ENCODE assay signal across 25 cellular contexts in genomic region chr3:21717272-21717671, GRCh38. TPM values are rescaled to one million over a fixed set of nuclear protein-coding genes. Genes with fewer than 3 reads are reported as not detected.
DNase-seq lines count a peak whose midpoint lies in the region; ATAC-seq, FAIRE-seq and TF ChIP-seq lines count a peak whose summit lies in the region.
"Had no signal": no experiment of that assay in that cellular context is flagged by ENCODE, and none has a peak within 500 bp of the region (broad histone marks: within the 10 kb centered on the region; RNA-seq: fewer than 3 reads in every experiment).

No MANE protein-coding gene starts in this region.

- peaks cover 4% of the 10 kb centered on the region; the same call in 1 of the 2 replicates for H3K79me2 ChIP-seq in GM23248 (ENCODE audit: insufficient read depth)

- no peak overlapping the region for H3K23ac ChIP-seq in mesenchymal stem cell (ENCODE audit: low read length in 2 of 2)

- no peak overlapping the region for H2BK5ac ChIP-seq in mesenchymal stem cell (ENCODE audit: low read depth, low read length, poor library complexity, severe bottlenecking)

- H3K4me3 ChIP-seq in GM23248 (no peak overlapping the region), RWPE2 (ENCODE audit: severe bottlenecking) (no peak overlapping the region), coronary artery (no peak overlapping the region), mesenchymal stem cell (ENCODE audit: insufficient read depth in 1 of 2, low read depth in 1 of 2, low read length in 2 of 2) (no peak overlapping the region)
- H3K4me3 ChIP-seq: BLaER1 treated with 17β-estradiol and CSF1 and Interleukin-3, amounts not matched to agents 10 nM and 100 nM; GM23338; K562 had no signal

- H3K9me2 ChIP-seq in GM23248 (ENCODE audit: insufficient read depth) = no peaks in the 10 kb centered on the region

- no peak overlapping the region for H2BK12ac ChIP-seq in mesenchymal stem cell (ENCODE audit: low read length in 2 of 2)

- H3K18ac ChIP-seq in mesenchymal stem cell (ENCODE audit: low read depth in 1 of 2, low read length in 2 of 2) = no peak overlapping the region

- H3K27ac ChIP-seq in GM23248 = peak overlapping the region; percentile 75
- peak overlapping the region; percentile 57 for H3K27ac ChIP-seq in RWPE2 (ENCODE audit: poor library complexity, severe bottlenecking)
- H3K27ac ChIP-seq in coronary artery = peak overlapping the region; percentile 64 to 81
- no peak overlapping the region for H3K27ac ChIP-seq in mesenchymal stem cell (ENCODE audit: low read length, poor library complexity, severe bottlenecking)
- H3K27ac ChIP-seq: BLaER1 treated with 17β-estradiol and CSF1 and Interleukin-3, amounts not matched to agents 10 nM and 100 nM had no signal

- H3K36me3 ChIP-seq in GM23248 (ENCODE audit: low read depth) (no peaks in the 10 kb centered on the region), RWPE2 (ENCODE audit: low read depth) (no peaks in the 10 kb centered on the region), mesenchymal stem cell (ENCODE audit: control insufficient read depth in 1 of 2, insufficient read depth in 2 of 2, low read depth in 1 of 2, low read length in 2 of 2) (peaks cover 0 to 7% of the 10 kb centered on the region in 2 experiments)

- no peak overlapping the region for H2AFZ ChIP-seq in GM23248
- no peak overlapping the region for H2AFZ ChIP-seq in mesenchymal stem cell (ENCODE audit: low read depth, low read length)
- H2AFZ ChIP-seq: GM23338 had no signal

- peak overlapping the region; percentile 65 for H2AK5ac ChIP-seq in mesenchymal stem cell (ENCODE audit: low read length, severe bottlenecking)

- no peaks in the 10 kb centered on the region for H3K9me3 ChIP-seq in GM23248 (ENCODE audit: low read depth)
- H3K9me3 ChIP-seq in RWPE2 (ENCODE audit: severe bottlenecking) = no peaks in the 10 kb centered on the region
- peaks cover 3% of the 10 kb centered on the region for H3K9me3 ChIP-seq in mesenchymal stem cell (ENCODE audit: control insufficient read depth, low read length)

- no peak overlapping the region for H4K91ac ChIP-seq in mesenchymal stem cell (ENCODE audit: low read length)

- no peak for FAIRE-seq in HTR-8/SVneo (lab: Jason Lieb, UNC)
- FAIRE-seq: A204.1, D721Med, GM18507, HepG2, K562 had no signal

- in situ Hi-C loops in GM23248 (cut with MboI) = no loop called here

- H2BK15ac ChIP-seq in mesenchymal stem cell (ENCODE audit: low read depth, poor library complexity, severe bottlenecking) = no peak overlapping the region

- DNase-seq in GM23248 = peak; percentile 28
- no peak for DNase-seq in RWPE2 (ENCODE audit: low spot score)
- no peak for DNase-seq in coronary artery (ENCODE audit: low spot score)
- DNase-seq in mesenchymal stem cell = no peak
- DNase-seq in activated CD4-positive, alpha-beta T cell treated with anti-CD3 and anti-CD28 coated beads for 1 hour = no peak
- DNase-seq in HTR-8/SVneo (ENCODE audit: insufficient read length, low spot score) = no peak
- DNase-seq: AML-193; CD4-positive, alpha-beta T cell; H9; Kasumi-1; NCI-H2029; NCI-H524 treated with DMSO at 0.1 percent for 48 hours; NCI-H774; Right ventricle myocardium superior had no signal

- H3K9ac ChIP-seq in GM23248 = peak overlapping the region; percentile 15; the same call in 1 of the 2 replicates
- H3K9ac ChIP-seq in mesenchymal stem cell (ENCODE audit: low read length) = no peak overlapping the region
- H3K9ac ChIP-seq: BLaER1 treated with 17β-estradiol and CSF1 and Interleukin-3, amounts not matched to agents 10 nM and 100 nM had no signal

- no peak overlapping the region for H2BK120ac ChIP-seq in mesenchymal stem cell (ENCODE audit: low read depth, low read length)

- H3K4me1 ChIP-seq in GM23248 (ENCODE audit: insufficient read depth) (peaks cover 23% of the 10 kb centered on the region), RWPE2 (ENCODE audit: insufficient read depth, poor library complexity, severe bottlenecking) (no peaks in the 10 kb centered on the region), mesenchymal stem cell (ENCODE audit: control insufficient read depth, insufficient read depth, low read depth, low read length) (no peaks in the 10 kb centered on the region)
- H3K4me1 ChIP-seq: BLaER1 treated with 17β-estradiol and CSF1 and Interleukin-3, amounts not matched to agents 10 nM and 100 nM had no signal

- H3K27me3 ChIP-seq in GM23248 (replicated peaks; ENCODE audit: insufficient read depth) (no peaks in the 10 kb centered on the region), RWPE2 (ENCODE audit: insufficient read depth, poor library complexity, severe bottlenecking) (no peaks in the 10 kb centered on the region), mesenchymal stem cell (ENCODE audit: control insufficient read depth in 1 of 2, insufficient read depth in 1 of 2, low read length in 2 of 2) (no peaks in the 10 kb centered on the region)
- H3K27me3 ChIP-seq: BLaER1 treated with 17β-estradiol and CSF1 and Interleukin-3, amounts not matched to agents 10 nM and 100 nM had no signal

- peaks cover 27% of the 10 kb centered on the region; the same call in 1 of the 2 replicates for H3F3A ChIP-seq in GM23248 (ENCODE audit: insufficient read depth)

- ATAC-seq in RWPE2 (ENCODE audit: low read depth) = no peak
- ATAC-seq in HG03095 (IDR thresholded peaks at IDR 0.05; ENCODE audit: unreplicated experiment) = no peak
- ATAC-seq in HG03439 (IDR thresholded peaks at IDR 0.05; ENCODE audit: unreplicated experiment) = no peak
- ATAC-seq: GM23338, HepG2, K562 had no signal

- H3K79me1 ChIP-seq in mesenchymal stem cell (replicated peaks; ENCODE audit: low read length, poor library complexity, severe bottlenecking) = peaks cover 36% of the 10 kb centered on the region

- H3K4me2 ChIP-seq in GM23248 (ENCODE audit: unreplicated experiment) = peak overlapping the region; percentile 55
- no peak overlapping the region for H3K4me2 ChIP-seq in mesenchymal stem cell (ENCODE audit: low read length, poor library complexity, severe bottlenecking)
- H3K4me2 ChIP-seq: BLaER1 treated with 17β-estradiol and CSF1 and Interleukin-3, amounts not matched to agents 10 nM and 100 nM; GM23338 had no signal

- H3K4ac ChIP-seq in mesenchymal stem cell (ENCODE audit: low read depth in 1 of 2, low read length in 2 of 2) = no peak overlapping the region

- H4K8ac ChIP-seq in mesenchymal stem cell (ENCODE audit: low read length) = no peak overlapping the region

- WGBS in GM23248 (ENCODE audit: low coverage in 1 of 2, low lambda C conversion rate in 2 of 2, missing lambda C conversion rate in 2 of 2), 2 experiments = 52 to 59% methylated on average over 4 of the region's 4 CpGs
- WGBS in mesenchymal stem cell = 87% methylated on average over 2 of the region's 4 CpGs

- no peaks in the 10 kb centered on the region for H4K20me1 ChIP-seq in GM23248 (ENCODE audit: insufficient read depth)
- H4K20me1 ChIP-seq: BLaER1 treated with 17β-estradiol and CSF1 and Interleukin-3, amounts not matched to agents 10 nM and 100 nM had no signal

- TF ChIP-seq CTCF in RWPE2 (IDR thresholded peaks at IDR 0.05; ENCODE audit: poor library complexity, severe bottlenecking) = no peak
- TF ChIP-seq CTCF in coronary artery (IDR thresholded peaks at IDR 0.05) = no peak

- no peak overlapping the region for H3K14ac ChIP-seq in mesenchymal stem cell (ENCODE audit: low read length in 2 of 2)

RNA-seq across cellular contexts. Expression of gene ZNF385D, which starts 33.7 kb away (rescaled TPM):
- 0.76 and 0.97 TPM in 2 replicates for total RNA-seq in GM23248 (2014; rRNA removed; shearing (Covaris generic))
- 11.5 and 13.8 TPM in 2 replicates for polyA plus RNA-seq in GM23248 (2016; fragmentation: Nextera tagmentation; extraction: Ambion mirVana)
- not detected for polyA plus RNA-seq in mesenchymal stem cell (2013, experiment 1 of 2)
- not detected for polyA plus RNA-seq in mesenchymal stem cell (2013, experiment 2 of 2)
- total RNA-seq: CD4-positive, alpha-beta T cell; HepG2; HT-29; SK-MEL-5 had no signal
- polyA plus RNA-seq: HepG2 had no signal
